Comparison of ENCODE assay signal across 2 cellular contexts in the genomic region with DNA sequence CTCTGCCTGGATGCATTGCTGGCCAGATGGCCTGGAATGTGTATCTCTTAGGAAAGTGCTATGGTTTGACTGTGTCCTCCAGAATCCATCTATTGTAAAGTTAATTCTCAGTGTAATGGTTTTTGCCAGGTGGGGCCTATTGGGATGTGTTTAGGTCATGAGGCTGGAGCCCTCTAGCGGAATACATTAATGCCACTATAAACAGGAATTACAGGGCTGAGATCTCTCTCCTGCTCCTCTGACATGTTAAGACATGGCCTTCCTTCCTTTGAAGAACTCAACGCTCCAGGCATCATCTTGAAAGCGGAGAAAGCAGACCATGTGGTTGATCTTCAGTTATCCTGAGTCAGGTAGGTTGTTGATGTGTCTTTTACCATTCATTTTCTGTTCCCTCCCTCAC.
TF ChIP-seq lines count a peak whose summit lies in the region.

No MANE protein-coding gene starts in this region.

TF ChIP-seq in A549, 52 proteins besides CTCF, POLR2A, EP300 and RAD21:
- TF ChIP-seq FOSL2 (IDR thresholded peaks at IDR 0.05) (no peak), FOSL2 (CRISPR knock-in tag; IDR thresholded peaks at IDR 0.05) (no peak), PHF8 (IDR thresholded peaks at IDR 0.05; ENCODE audit: borderline replicate concordance, low read depth) (no peak), SREBF2 (IDR thresholded peaks at IDR 0.05) (no peak), HEYL (CRISPR knock-in tag; IDR thresholded peaks at IDR 0.05) (no peak), KDM1A (IDR thresholded peaks at IDR 0.05; ENCODE audit: low read depth) (no peak), TP53 (CRISPR knock-in tag; IDR thresholded peaks at IDR 0.05) (no peak), EHF (CRISPR knock-in tag; IDR thresholded peaks at IDR 0.05) (no peak), RFX5 (IDR thresholded peaks at IDR 0.05) (no peak), JUN (IDR thresholded peaks at IDR 0.05) (no peak), MAFK (IDR thresholded peaks at IDR 0.05; ENCODE audit: partially characterized antibody) (no peak), NFE2L2 (conservative IDR thresholded peaks at IDR 0.05; ENCODE audit: low read length) (no peak), ZC3H11A (IDR thresholded peaks at IDR 0.05) (no peak)
- TF ChIP-seq, protein P1, sequence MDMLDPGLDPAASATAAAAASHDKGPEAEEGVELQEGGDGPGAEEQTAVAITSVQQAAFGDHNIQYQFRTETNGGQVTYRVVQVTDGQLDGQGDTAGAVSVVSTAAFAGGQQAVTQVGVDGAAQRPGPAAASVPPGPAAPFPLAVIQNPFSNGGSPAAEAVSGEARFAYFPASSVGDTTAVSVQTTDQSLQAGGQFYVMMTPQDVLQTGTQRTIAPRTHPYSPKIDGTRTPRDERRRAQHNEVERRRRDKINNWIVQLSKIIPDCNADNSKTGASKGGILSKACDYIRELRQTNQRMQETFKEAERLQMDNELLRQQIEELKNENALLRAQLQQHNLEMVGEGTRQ (IDR thresholded peaks at IDR 0.05): no peak
TF ChIP-seq in A549: peak in this region for 0.

TF ChIP-seq in H1, 55 proteins besides CTCF, POLR2A, EP300 and RAD21:
- no peak for TF ChIP-seq POU5F1 (IDR thresholded peaks at IDR 0.05; ENCODE audit: low read depth, low read length)
